Comparison of ENCODE assay signal across 26 cellular contexts in the genomic region with DNA sequence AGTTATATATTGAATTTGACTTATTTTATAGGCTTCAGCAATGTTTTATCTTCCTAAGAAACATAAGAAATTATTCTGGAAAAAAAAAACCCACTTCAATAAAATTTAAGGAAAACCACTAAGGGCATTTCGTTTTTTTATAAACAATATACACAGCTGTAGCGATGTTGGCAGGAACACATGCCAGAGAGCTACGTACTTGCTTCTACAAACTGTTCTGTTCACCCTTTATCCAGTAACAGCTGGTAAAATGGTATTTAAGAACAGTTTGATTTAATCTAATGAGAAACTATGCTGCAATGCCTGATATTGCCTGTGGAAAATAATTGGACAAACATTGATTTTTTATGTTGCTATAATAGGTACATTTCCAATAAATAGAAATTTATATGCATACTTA.
"Had no signal": no experiment of that assay in that cellular context is flagged by ENCODE, and none has a peak within 500 bp of the region (broad histone marks: within the 10 kb centered on the region; RNA-seq: fewer than 3 reads in every experiment).

No MANE protein-coding gene starts in this region.

- H3K27ac ChIP-seq: esophagus squamous epithelium, heart right ventricle, neural progenitor cell, parathyroid adenoma, right lobe of liver, skin epidermis, spleen, suprapubic skin, vagina had no signal

- H3K4me3 ChIP-seq: esophagus squamous epithelium, heart right ventricle, lung, mucosa of descending colon, neural progenitor cell, right lobe of liver, skin epidermis, spleen, suprapubic skin, vagina had no signal

- H3K4me2 ChIP-seq: neural progenitor cell had no signal

- H3K36me3 ChIP-seq: esophagus squamous epithelium, heart right ventricle, neural progenitor cell, right lobe of liver, spleen, suprapubic skin, vagina had no signal

- DNase-seq: cerebellar nuclear complex; cortex of kidney; effector memory CD8-positive, alpha-beta T cell; erythroblast; esophagus squamous epithelium; foreskin melanocyte; glutamatergic neuron; heart right ventricle; hippocampal formation; immature natural killer cell; islet precursor cell; kidney glomerular epithelial cell; mucosa of descending colon; naive thymus-derived CD4-positive, alpha-beta T cell; right lobe of liver; spleen; stimulated activated CD4-positive, alpha-beta T cell treated with anti-CD3 and anti-CD28 coated beads, Interleukin-2, amount 100 ng/mL, for 48 hours; stimulated activated naive B cell treated with anti-CD40 and anti-IgM and Interleukin-4, amounts not matched to agents 10 μg/mL and 1 μg/mL and 100 μg/mL, for 72 hours; trophoblast cell had no signal

- H3K4me1 ChIP-seq: esophagus squamous epithelium, heart right ventricle, parathyroid adenoma, right lobe of liver, spleen, suprapubic skin, vagina had no signal

- ATAC-seq: effector memory CD8-positive, alpha-beta T cell; heart right ventricle; left lobe of liver; mucosa of descending colon; naive thymus-derived CD4-positive, alpha-beta T cell; right lobe of liver; stimulated activated naive B cell treated with anti-CD40 and anti-IgM and Interleukin-4, amounts not matched to agents 10 μg/mL and 1 μg/mL and 100 μg/mL, for 72 hours had no signal

- H3K27me3 ChIP-seq: esophagus squamous epithelium, heart right ventricle, neural progenitor cell, right lobe of liver, spleen, suprapubic skin, vagina had no signal

- H3K9ac ChIP-seq: neural progenitor cell, parathyroid adenoma had no signal

- H2AFZ ChIP-seq: parathyroid adenoma had no signal

- H3K79me2 ChIP-seq: parathyroid adenoma had no signal

- H3K9me3 ChIP-seq: esophagus squamous epithelium, mucosa of descending colon, right lobe of liver, suprapubic skin, vagina had no signal
